13 cellular contexts compared by ENCODE assay signal in genomic region chr14:24340606-24341005, GRCh38. TPM values are rescaled to one million over a fixed set of nuclear protein-coding genes. Genes with fewer than 3 reads are reported as not detected.
"Had no signal": no experiment of that assay in that cellular context is flagged by ENCODE, and none has a peak within 500 bp of the region (broad histone marks: within the 10 kb centered on the region; RNA-seq: fewer than 3 reads in every experiment).

No MANE protein-coding gene starts in this region.

- H3K27me3 ChIP-seq: ovary had no signal

- H3K4me3 Mint-ChIP-seq: neural crest cell had no signal

- H3K4me3 ChIP-seq: lung, ovary had no signal

- DNase-seq: foreskin fibroblast, glutamatergic neuron, mesendoderm, ovary, trophoblast cell had no signal

- H3K9me3 Mint-ChIP-seq: naive thymus-derived CD4-positive, alpha-beta T cell; neural crest cell had no signal

- H3K27ac ChIP-seq: epithelial cell of prostate, ovary had no signal

- H3K4me1 Mint-ChIP-seq: neural crest cell had no signal

- H3K27ac Mint-ChIP-seq: progenitor cell of endocrine pancreas had no signal

- H3K36me3 ChIP-seq: esophagus muscularis mucosa, left ventricle myocardium inferior, ovary had no signal

- H3K9me3 ChIP-seq: esophagus muscularis mucosa, gastroesophageal sphincter, left ventricle myocardium inferior, ovary had no signal

RNA-seq across cellular contexts. Expression of gene RIPK3, which starts 0.8 kb away (rescaled TPM):
- total RNA-seq: neural crest cell had no signal

RNA-seq across cellular contexts. Expression of gene NFATC4, which starts 27.4 kb away (rescaled TPM):
- total RNA-seq: naive thymus-derived CD4-positive, alpha-beta T cell had no signal
- polyA plus RNA-seq: naive thymus-derived CD4-positive, alpha-beta T cell had no signal
